Comparison of ENCODE assay signal across 25 cellular contexts in the genomic region with DNA sequence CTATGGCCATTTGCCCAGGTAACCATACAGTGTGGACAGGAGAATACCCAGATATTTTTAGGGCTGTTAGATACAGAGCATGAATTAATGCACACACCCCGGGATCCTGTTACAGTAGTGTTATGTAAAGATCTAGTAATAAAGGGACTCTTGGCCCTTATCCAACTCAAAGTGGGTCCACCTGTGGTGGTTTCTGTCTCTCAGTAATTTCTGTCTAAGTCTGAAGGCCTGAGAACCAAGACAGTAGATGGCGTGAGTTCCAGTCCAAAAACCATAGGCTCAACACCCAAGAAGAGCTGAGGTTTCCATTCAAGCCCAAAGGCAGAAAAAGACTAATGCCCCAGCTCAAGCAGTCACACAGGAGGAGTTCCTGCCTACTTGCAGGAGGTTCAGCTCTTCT.
"Had no signal": no experiment of that assay in that cellular context is flagged by ENCODE, and none has a peak within 500 bp of the region (broad histone marks: within the 10 kb centered on the region; RNA-seq: fewer than 3 reads in every experiment).

No MANE protein-coding gene starts in this region.

- DNase-seq: activated CD4-positive, alpha-beta T cell treated with anti-CD3 and anti-CD28 coated beads for 1 hour; activated CD4-positive, alpha-beta T cell treated with anti-CD3 and anti-CD28 coated beads, Interleukin-2, amount 10 ng/mL, durations not matched to agents 24 days and 14 days; activated CD4-positive, alpha-beta T cell treated with anti-CD3 and anti-CD28 coated beads, Interleukin-2, amount 50 U/mL, for 48 hours; activated CD8-positive, alpha-beta memory T cell treated with anti-CD3 and anti-CD28 coated beads, Interleukin-2, amount 10 ng/mL, durations not matched to agents 7 days and 5 days; activated effector memory CD4-positive, alpha-beta T cell treated with Interleukin-2 at 50 U/mL for 16 hours; activated naive CD4-positive, alpha-beta T cell; activated T-cell treated with anti-CD3 and anti-CD28 coated beads, Interleukin-2, amount 50 U/mL, for 24 hours; aorta; caudate nucleus; colonic mucosa; Kasumi-1; NCI-H1105 treated with DMSO at 0.1 percent for 48 hours; NCI-H1436 treated with DMSO at 0.1 percent for 48 hours; NCI-H187 treated with DMSO at 0.1 percent for 48 hours; NCI-H2107; NCI-H2227 treated with DMSO at 0.1 percent for 48 hours; NCI-H510A; NCI-H526 treated with DMSO at 0.1 percent for 48 hours; SIG-M5; T-helper 17 cell; T-helper 9 cell had no signal

- H3K27me3 Mint-ChIP-seq: T-helper 17 cell had no signal

- H3K27ac Mint-ChIP-seq: activated CD4-positive, alpha-beta T cell treated with anti-CD3 and anti-CD28 coated beads, Interleukin-2, amount 10 ng/mL, durations not matched to agents 24 days and 14 days; activated CD8-positive, alpha-beta memory T cell treated with anti-CD3 and anti-CD28 coated beads, Interleukin-2, amount 10 ng/mL, durations not matched to agents 7 days and 5 days; activated naive CD4-positive, alpha-beta T cell treated with anti-CD3 and anti-CD28 coated beads, Interleukin-2, amount 50 U/mL, for 24 hours; activated T-cell treated with anti-CD3 and anti-CD28 coated beads, Interleukin-2, amount 50 U/mL, for 24 hours; activated T-helper 1 cell treated with anti-CD3 and anti-CD28 coated beads, Interleukin-12 subunit alpha, Interleukin-12 subunit beta, Interleukin-2, Interleukin-4 antibody, amounts not matched to agents 30 ng/mL and 10 ng/mL and 1 ng/mL, durations not matched to agents 14 hours and 24 hours and 36 hours; T-helper 17 cell; WTC11 had no signal

- H3K4me3 Mint-ChIP-seq: activated CD4-positive, alpha-beta T cell treated with anti-CD3 and anti-CD28 coated beads, Interleukin-2, amount 10 ng/mL, durations not matched to agents 24 days and 14 days; activated CD8-positive, alpha-beta memory T cell treated with anti-CD3 and anti-CD28 coated beads, Interleukin-2, amount 10 ng/mL, durations not matched to agents 7 days and 5 days; activated naive CD4-positive, alpha-beta T cell treated with anti-CD3 and anti-CD28 coated beads, Interleukin-2, amount 50 U/mL, for 24 hours; activated T-cell treated with anti-CD3 and anti-CD28 coated beads, Interleukin-2, amount 50 U/mL, for 24 hours; activated T-helper 1 cell treated with anti-CD3 and anti-CD28 coated beads, Interleukin-12 subunit alpha, Interleukin-12 subunit beta, Interleukin-2, Interleukin-4 antibody, amounts not matched to agents 30 ng/mL and 10 ng/mL and 1 ng/mL, durations not matched to agents 14 hours and 24 hours and 36 hours; T-helper 17 cell; WTC11 had no signal

- H3K4me3 ChIP-seq: breast epithelium, colonic mucosa had no signal

- H3K36me3 Mint-ChIP-seq: activated naive CD4-positive, alpha-beta T cell treated with anti-CD3 and anti-CD28 coated beads, Interleukin-2, amount 50 U/mL, for 24 hours; WTC11 had no signal

- H3K27me3 ChIP-seq: breast epithelium, colonic mucosa had no signal

- H3K4me1 ChIP-seq: breast epithelium, colonic mucosa had no signal

- ATAC-seq: activated CD8-positive, alpha-beta memory T cell treated with anti-CD3 and anti-CD28 coated beads, Interleukin-2, amount 10 ng/mL, durations not matched to agents 7 days and 5 days; T-helper 17 cell; WTC11 had no signal

- H3K9me3 ChIP-seq: breast epithelium, colonic mucosa had no signal

- H3K27ac ChIP-seq: breast epithelium, colonic mucosa had no signal

- H3K36me3 ChIP-seq: breast epithelium, colonic mucosa had no signal

- H3K4me1 Mint-ChIP-seq: T-helper 17 cell had no signal
